In genomic region chr16:8959921-8960787, GRCh38 we compare ENCODE assay signal across 8 cellular contexts. TPM values are rescaled to one million over a fixed set of nuclear protein-coding genes. Genes with fewer than 3 reads are reported as not detected.
A peak's percentile ranks its signal among the peaks of the same experiment; 100 is the strongest.
DNase-seq lines count a peak whose midpoint lies in the region; ATAC-seq and TF ChIP-seq lines count a peak whose summit lies in the region.

No MANE protein-coding gene starts in this region.

- no peak for TF ChIP-seq EP300 in sigmoid colon (IDR thresholded peaks at IDR 0.05)

- H3K9me3 ChIP-seq in fibroblast of lung (ENCODE audit: control insufficient read depth, insufficient read depth, low read depth, low read length): no peaks in the 10 kb centered on the region
- no peaks in the 10 kb centered on the region for H3K9me3 ChIP-seq in sigmoid colon

- H3K79me2 ChIP-seq in fibroblast of lung (ENCODE audit: control insufficient read depth, insufficient read depth, low read length): peaks cover 79% of the 10 kb centered on the region

- no peak for TF ChIP-seq POLR2A in sigmoid colon (IDR thresholded peaks at IDR 0.05)

- TF ChIP-seq CTCF in fibroblast of lung (conservative IDR thresholded peaks at IDR 0.05 in 1 of 2, IDR thresholded peaks at IDR 0.05 in 1 of 2; ENCODE audit: low read depth in 1 of 2, low read length in 2 of 2): no peak
- TF ChIP-seq CTCF in sigmoid colon (IDR thresholded peaks at IDR 0.05): no peak

- DNase-seq in DMS79 treated with DMSO at 0.1 percent for 48 hours (lab: John Stamatoyannopoulos, UW) (peak; percentile 9), DMS79 (lab: John Stamatoyannopoulos, UW) (no peak), SK-N-DZ (ENCODE audit: low spot score) (peak; percentile 24), fibroblast of lung (ENCODE audit: low read depth in 2 of 2) (peak; percentile 29 to 40), sigmoid colon (no peak), posterior vena cava (ENCODE audit: low spot score) (no peak), COR-L47 (lab: John Stamatoyannopoulos, UW) (no peak)

- peaks cover 7% of the 10 kb centered on the region for H4K20me1 ChIP-seq in fibroblast of lung (ENCODE audit: control insufficient read depth, extremely low read depth, insufficient read depth, low read length)

- H3K36me3 ChIP-seq in fibroblast of lung (ENCODE audit: control insufficient read depth, insufficient read depth, low read length) (no peaks in the 10 kb centered on the region), sigmoid colon (no peaks in the 10 kb centered on the region)

- no peaks in the 10 kb centered on the region for H3K27me3 ChIP-seq in fibroblast of lung (ENCODE audit: control insufficient read depth, insufficient read depth, low read length)
- H3K27me3 ChIP-seq in sigmoid colon: no peaks in the 10 kb centered on the region

- peak overlapping the region; percentile 72 for H3K4me2 ChIP-seq in fibroblast of lung (ENCODE audit: extremely low read depth, insufficient read depth, low read length)

- peaks cover 31% of the 10 kb centered on the region for H3K4me1 ChIP-seq in fibroblast of lung (ENCODE audit: control insufficient read depth, extremely low read depth, insufficient read depth, low read length)
- peaks cover 0 to 82% (median 78%) of the 10 kb centered on the region in 4 donors for H3K4me1 ChIP-seq in sigmoid colon

- intact Hi-C loops in sigmoid colon (cut with DNase I): loop anchor here (5.0 kb wide), 2 partner anchors 163 to 1777 kb away; partner anchors contain the start of genes PMM2 and TMEM186
- intact Hi-C loops in posterior vena cava (cut with DNase I): loop anchor here in 1 of 2 donors (10.0 kb wide), 1 partner anchor 135 kb away; the partner anchor contains the start of gene HAPSTR1

- H2AFZ ChIP-seq in fibroblast of lung (ENCODE audit: low read length): no peak overlapping the region

- H3K27ac ChIP-seq in fibroblast of lung (ENCODE audit: insufficient read depth, low read length) (peak overlapping the region; percentile 6), sigmoid colon (peak overlapping the region; percentile 3 to 83 (median 40))

- H3K9ac ChIP-seq in fibroblast of lung (ENCODE audit: insufficient read depth, low read length): no peak overlapping the region

- 6 to 19% methylated on average over 12 of the region's 12 CpGs for WGBS in sigmoid colon, 2 donors

- H3K4me3 ChIP-seq in fibroblast of lung (replicated peaks in 1 of 4; ENCODE audit: control extremely low read depth in 1 of 4, insufficient read depth in 1 of 4, low read depth in 3 of 4, low read length in 4 of 4) (peak overlapping the region in 2 of 4 experiments; percentile 15 to 26), sigmoid colon (peak overlapping the region in 1 of 4 donors; percentile 7)

- no peak for ATAC-seq in HG02610 (IDR thresholded peaks at IDR 0.05; ENCODE audit: unreplicated experiment)

RNA-seq across cellular contexts. Expression of gene USP7, which starts 3.6 kb away (rescaled TPM):
- polyA plus RNA-seq in SK-N-DZ (2014; cell fraction: cytosol; rRNA removed): 27.9 and 32.5 TPM in 2 replicates
- 105 and 115 TPM in 2 replicates for polyA plus RNA-seq in SK-N-DZ (2014; cell fraction: nucleus; rRNA removed)
- total RNA-seq in fibroblast of lung (48.7 and 49.3 TPM in 2 replicates), sigmoid colon (10 to 100 TPM; 64.9 to 84.5 (median 80.5) TPM), posterior vena cava (10 to 100 TPM; 72.2 to 82.7 TPM)
- polyA plus RNA-seq in fibroblast of lung (22.5 and 27.5 TPM in 2 replicates), sigmoid colon (10 to 100 TPM; 28.8 to 46.1 (median 28.9) TPM)
- polyA plus RNA-seq in fibroblast of lung (2012): 45.6 and 55.4 TPM in 2 replicates
- 222 and 386 TPM in 2 replicates for polyA minus RNA-seq in fibroblast of lung (ENCODE audit: low replicate concordance)

Comparison
In these comparisons a context has a peak if more than half of its experiments do, and no peak if none do; other contexts are left out.
1. DNase-seq: peak in DMS79 treated with DMSO at 0.1 percent for 48 hours (single experiment), SK-N-DZ (single experiment) and fibroblast of lung (2 of 2); none in DMS79 (single experiment), sigmoid colon (single experiment), posterior vena cava (single experiment) and COR-L47 (single experiment).